In genomic region chr11:64318694-64319420, GRCh38 we compare ENCODE assay signal across 9 cellular contexts. TPM values are rescaled to one million over a fixed set of nuclear protein-coding genes. Genes with fewer than 3 reads are reported as not detected.
DNase-seq lines count a peak whose midpoint lies in the region; ATAC-seq and TF ChIP-seq lines count a peak whose summit lies in the region.
"Had no signal": no experiment of that assay in that cellular context is flagged by ENCODE, and none has a peak within 500 bp of the region (broad histone marks: within the 10 kb centered on the region; RNA-seq: fewer than 3 reads in every experiment).

No MANE protein-coding gene starts in this region.

- H3K36me3 ChIP-seq in adrenal gland (replicated peaks in 1 of 2) (peaks cover 0 to 36% of the 10 kb centered on the region in 2 donors), left lung (peaks cover 0 to 49% of the 10 kb centered on the region in 2 donors), thyroid gland (peaks cover 11 to 23% of the 10 kb centered on the region in 2 donors)

- no peak for TF ChIP-seq CTCF in adrenal gland (IDR thresholded peaks at IDR 0.05)
- TF ChIP-seq CTCF in left lung (IDR thresholded peaks at IDR 0.05), result no peak
- TF ChIP-seq CTCF in thyroid gland (IDR thresholded peaks at IDR 0.05), result no peak

- H3K4me3 Mint-ChIP-seq in activated CD4-positive, alpha-beta T cell treated with anti-CD3 and anti-CD28 coated beads, Interleukin-2, amount 10 ng/mL, durations not matched to agents 24 days and 14 days, result peak overlapping the region; percentile 92

- ATAC-seq in left lung (no peak), GM21390 (IDR thresholded peaks at IDR 0.05; ENCODE audit: unreplicated experiment) (no peak), GM18517 (IDR thresholded peaks at IDR 0.05; ENCODE audit: unreplicated experiment) (no peak)

- no peak for DNase-seq in activated CD4-positive, alpha-beta T cell treated with anti-CD3 and anti-CD28 coated beads, Interleukin-2, amount 10 ng/mL, durations not matched to agents 24 days and 14 days
- DNase-seq in activated CD4-positive, alpha-beta T cell treated with anti-CD3 and anti-CD28 coated beads, Interleukin-2, amount 50 U/mL, for 1 hour, result no peak
- DNase-seq in adrenal gland (peak in 2 of 7 donors; percentile 39 to 43), left lung (no peak), thyroid gland (no peak), SK-N-DZ (ENCODE audit: low spot score) (no peak)

- H3K27me3 ChIP-seq in adrenal gland, result no peaks in the 10 kb centered on the region
- H3K27me3 ChIP-seq in left lung, result no peaks in the 10 kb centered on the region
- H3K27me3 ChIP-seq in thyroid gland, result no peaks in the 10 kb centered on the region

- 8 to 12% (median 9%) methylated on average over 12 to 18 of the region's 18 CpGs for WGBS in adrenal gland, 4 donors
- WGBS in thyroid gland, 2 donors, result 9% methylated on average over 15 to 18 of the region's 18 CpGs

- H3K27ac ChIP-seq in adrenal gland, result peak overlapping the region; percentile 87 to 100 (median 98)
- peak overlapping the region; percentile 98 to 99 for H3K27ac ChIP-seq in left lung
- H3K27ac ChIP-seq in thyroid gland, result peak overlapping the region; percentile 97 to 100 (median 99)

- intact Hi-C loops in activated CD4-positive, alpha-beta T cell treated with anti-CD3 and anti-CD28 coated beads, Interleukin-2, amount 10 ng/mL, durations not matched to agents 24 days and 14 days (cut with micrococcal nuclease), result loop anchor here (1.0 kb wide), 2 partner anchors 12 to 34 kb away; partner anchors contain the start of gene GPR137
- intact Hi-C loops in adrenal gland (cut with DNase I) (no loop called here), left lung (cut with DNase I) (no loop called here), thyroid gland (cut with DNase I) (no loop called here)

- H3K27ac Mint-ChIP-seq in activated CD4-positive, alpha-beta T cell treated with anti-CD3 and anti-CD28 coated beads, Interleukin-2, amount 10 ng/mL, durations not matched to agents 24 days and 14 days, result peak overlapping the region; percentile 97

- TF ChIP-seq POLR2A in adrenal gland (IDR thresholded peaks at IDR 0.05) (no peak), thyroid gland (IDR thresholded peaks at IDR 0.05) (no peak)

- H3K4me3 ChIP-seq in adrenal gland (peak overlapping the region; percentile 15 to 92 (median 79)), left lung (peak overlapping the region; percentile 71 to 85), thyroid gland (replicated peaks in 1 of 3) (peak overlapping the region; percentile 68 to 95 (median 81))

- H3K9me3 ChIP-seq in adrenal gland (replicated peaks in 1 of 3), result no peaks in the 10 kb centered on the region
- no peaks in the 10 kb centered on the region for H3K9me3 ChIP-seq in left lung
- no peaks in the 10 kb centered on the region for H3K9me3 ChIP-seq in thyroid gland

- peaks cover 10 to 20% of the 10 kb centered on the region in 2 donors for H3K4me1 ChIP-seq in adrenal gland (replicated peaks in 1 of 2)
- peaks cover 5 to 46% of the 10 kb centered on the region in 2 donors for H3K4me1 ChIP-seq in left lung
- H3K4me1 ChIP-seq in thyroid gland, result peaks cover 15 to 47% of the 10 kb centered on the region in 2 donors

- no peaks in the 10 kb centered on the region for H3K27me3 Mint-ChIP-seq in activated CD4-positive, alpha-beta T cell treated with anti-CD3 and anti-CD28 coated beads, Interleukin-2, amount 10 ng/mL, durations not matched to agents 24 days and 14 days

- no peaks in the 10 kb centered on the region for H3K9me3 Mint-ChIP-seq in activated CD4-positive, alpha-beta T cell treated with anti-CD3 and anti-CD28 coated beads, Interleukin-2, amount 10 ng/mL, durations not matched to agents 24 days and 14 days

- peaks cover 30% of the 10 kb centered on the region for H3K4me1 Mint-ChIP-seq in activated CD4-positive, alpha-beta T cell treated with anti-CD3 and anti-CD28 coated beads, Interleukin-2, amount 10 ng/mL, durations not matched to agents 24 days and 14 days

- H3K36me3 Mint-ChIP-seq in activated CD4-positive, alpha-beta T cell treated with anti-CD3 and anti-CD28 coated beads, Interleukin-2, amount 10 ng/mL, durations not matched to agents 24 days and 14 days (ENCODE audit: low read depth), result peaks cover 39% of the 10 kb centered on the region

RNA-seq across cellular contexts. Expression of gene PRDX5, which starts 0.9 kb away (rescaled TPM):
- 98.0 and 104 TPM in 2 replicates for total RNA-seq in activated CD4-positive, alpha-beta T cell treated with anti-CD3 and anti-CD28 coated beads, Interleukin-2, amount 10 ng/mL, durations not matched to agents 24 days and 14 days
- total RNA-seq in adrenal gland (100 to 1,000 TPM; 324 to 684 (median 429) TPM), left lung (100 to 1,000 TPM; 165 to 208 TPM), thyroid gland (100 to 1,000 TPM; 384 to 962 (median 653) TPM)
- 100 to 1,000 TPM; 403 to 713 (median 555) TPM for polyA plus RNA-seq in adrenal gland
- polyA plus RNA-seq in SK-N-DZ (2014; cell fraction: cytosol; rRNA removed), result 281 and 367 TPM in 2 replicates
- 167 and 242 TPM in 2 replicates for polyA plus RNA-seq in SK-N-DZ (2014; cell fraction: nucleus; rRNA removed)

RNA-seq across cellular contexts. Expression of gene TRMT112, which starts 1.5 kb away (rescaled TPM):
- 319 and 320 TPM in 2 replicates for total RNA-seq in activated CD4-positive, alpha-beta T cell treated with anti-CD3 and anti-CD28 coated beads, Interleukin-2, amount 10 ng/mL, durations not matched to agents 24 days and 14 days
- 100 to 1,000 TPM; 286 to 991 (median 377) TPM for total RNA-seq in adrenal gland
- polyA plus RNA-seq in adrenal gland, result 100 to 1,000 TPM; 362 to 855 (median 658) TPM
- 100 to 1,000 TPM; 178 to 196 TPM for total RNA-seq in left lung
- 100 to 1,000 TPM; 228 to 435 (median 237) TPM for total RNA-seq in thyroid gland
- polyA plus RNA-seq in SK-N-DZ (2014; cell fraction: cytosol; rRNA removed), result 648 and 693 TPM in 2 replicates
- polyA plus RNA-seq in SK-N-DZ (2014; cell fraction: nucleus; rRNA removed), result 332 and 431 TPM in 2 replicates

RNA-seq across cellular contexts. Expression of gene ESRRA, which starts 13.5 kb away (rescaled TPM):
- total RNA-seq in activated CD4-positive, alpha-beta T cell treated with anti-CD3 and anti-CD28 coated beads, Interleukin-2, amount 10 ng/mL, durations not matched to agents 24 days and 14 days, result 59.6 and 60.6 TPM in 2 replicates
- total RNA-seq in adrenal gland, result 10 to 100 TPM; 33.2 to 74.4 (median 58.7) TPM
- 10 to 100 TPM; 18.2 to 62.1 (median 56.0) TPM for polyA plus RNA-seq in adrenal gland
- total RNA-seq in left lung, result 10 to 100 TPM; 42.8 to 60.1 TPM
- total RNA-seq in thyroid gland, result 10 to 100 TPM; 42.8 to 71.6 (median 58.3) TPM
- 23.4 and 50.2 TPM in 2 replicates for polyA plus RNA-seq in SK-N-DZ (2014; cell fraction: cytosol; rRNA removed)
- 37.5 and 48.3 TPM in 2 replicates for polyA plus RNA-seq in SK-N-DZ (2014; cell fraction: nucleus; rRNA removed)

RNA-seq across cellular contexts. Expression of gene CATSPERZ, which starts 18.7 kb away (rescaled TPM):
- total RNA-seq in activated CD4-positive, alpha-beta T cell treated with anti-CD3 and anti-CD28 coated beads, Interleukin-2, amount 10 ng/mL, durations not matched to agents 24 days and 14 days, result not detected in 2 replicates
- total RNA-seq in adrenal gland (under 1 TPM in 1 of 8 donors, not detected in 7; 0.69 TPM), left lung (not detected), thyroid gland (1 to 10 TPM in 2 of 4 donors, not detected in 2; 1.0 to 3.1 TPM)
- 1 to 10 TPM in 1 of 3 donors, under 1 TPM in 1, not detected in 1; 0.74 to 1.2 TPM for polyA plus RNA-seq in adrenal gland
- not detected in 2 replicates for polyA plus RNA-seq in SK-N-DZ (2014; cell fraction: cytosol; rRNA removed)
- 0.50 TPM in 1 of 2 replicates, not detected in the other for polyA plus RNA-seq in SK-N-DZ (2014; cell fraction: nucleus; rRNA removed)
- total RNA-seq: T-helper 2 cell treated with Interferon-gamma antibody and Interleukin-4, amounts not matched to agents 100 ng/mL and 5 ng/mL, for 36 hours had no signal

RNA-seq across cellular contexts. Expression of gene CCDC88B, which starts 21.1 kb away (rescaled TPM):
- 116 and 119 TPM in 2 replicates for total RNA-seq in activated CD4-positive, alpha-beta T cell treated with anti-CD3 and anti-CD28 coated beads, Interleukin-2, amount 10 ng/mL, durations not matched to agents 24 days and 14 days
- total RNA-seq in adrenal gland (10 to 100 TPM in 7 of 8 donors, 1 to 10 TPM in 1; 8.9 to 22.6 (median 14.5) TPM), left lung (10 to 100 TPM; 12.1 to 35.7 TPM), thyroid gland (1 to 10 TPM; 2.8 to 7.0 (median 3.6) TPM)
- 100 to 1,000 TPM in 1 of 3 donors, 10 to 100 TPM in 1, 1 to 10 TPM in 1; 5.1 to 143 (median 47.9) TPM for polyA plus RNA-seq in adrenal gland
- 1.0 and 2.9 TPM in 2 replicates for polyA plus RNA-seq in SK-N-DZ (2014; cell fraction: cytosol; rRNA removed)
- 4.5 and 5.0 TPM in 2 replicates for polyA plus RNA-seq in SK-N-DZ (2014; cell fraction: nucleus; rRNA removed)
